ENCODE assay signal across 8 cellular contexts in genomic region chr11:116853461-116854073, GRCh38. TPM values are rescaled to one million over a fixed set of nuclear protein-coding genes. Genes with fewer than 3 reads are reported as not detected.
DNase-seq lines count a peak whose midpoint lies in the region; ATAC-seq lines count a peak whose summit lies in the region.

No MANE protein-coding gene starts in this region.

- DNase-seq in activated gamma-delta T cell treated with Interleukin-2 at 50 U/mL for 16 hours (peak; percentile 59), activated gamma-delta T cell (lab: John Stamatoyannopoulos, UW) (no peak), NOMO-1 treated with dmso at 0.1 percent for 144 hours (lab: John Stamatoyannopoulos, UW; ENCODE audit: unreplicated experiment) (peak; percentile 79), activated T-cell treated with anti-CD3 and anti-CD28 coated beads for 24 hours (ENCODE audit: low read depth) (peak; percentile 50), left ventricle myocardium superior (no peak), NCI-H1930 (lab: John Stamatoyannopoulos, UW) (no peak)
- peak; percentile 13 to 53 for DNase-seq in stimulated activated CD8-positive, alpha-beta memory T cell treated with anti-CD3 and anti-CD28 coated beads, Interleukin-7, amount 100 ng/mL, for 48 hours (ENCODE audit: extremely low read depth in 1 of 2, low read depth in 1 of 2)

- ATAC-seq in HG02885 (IDR thresholded peaks at IDR 0.05; ENCODE audit: poor library complexity, unreplicated experiment) (peak; percentile 96), left ventricle myocardium superior (peak; percentile 34)

- intact Hi-C loops in left ventricle myocardium superior (cut with micrococcal nuclease), result no loop called here

RNA-seq across cellular contexts. Expression of gene APOA1, which starts 16.1 kb away (rescaled TPM):
- 9.2 TPM for total RNA-seq in left ventricle myocardium superior

RNA-seq across cellular contexts. Expression of gene APOC3, which starts 23.9 kb away (rescaled TPM):
- not detected for total RNA-seq in left ventricle myocardium superior

RNA-seq across cellular contexts. Expression of gene APOA4, which starts 30.5 kb away (rescaled TPM):
- total RNA-seq in left ventricle myocardium superior, result not detected

Comparison
In these comparisons a context has a peak if more than half of its experiments do, and no peak if none do; other contexts are left out.
1. DNase-seq: peak in activated gamma-delta T cell treated with Interleukin-2 at 50 U/mL for 16 hours (single experiment), NOMO-1 treated with dmso at 0.1 percent for 144 hours (single experiment), activated T-cell treated with anti-CD3 and anti-CD28 coated beads for 24 hours (single experiment) and stimulated activated CD8-positive, alpha-beta memory T cell treated with anti-CD3 and anti-CD28 coated beads, Interleukin-7, amount 100 ng/mL, for 48 hours (2 of 2); none in activated gamma-delta T cell (single experiment), left ventricle myocardium superior (single experiment) and NCI-H1930 (0 of 2).